13 cellular contexts compared by ENCODE assay signal in the genomic region with DNA sequence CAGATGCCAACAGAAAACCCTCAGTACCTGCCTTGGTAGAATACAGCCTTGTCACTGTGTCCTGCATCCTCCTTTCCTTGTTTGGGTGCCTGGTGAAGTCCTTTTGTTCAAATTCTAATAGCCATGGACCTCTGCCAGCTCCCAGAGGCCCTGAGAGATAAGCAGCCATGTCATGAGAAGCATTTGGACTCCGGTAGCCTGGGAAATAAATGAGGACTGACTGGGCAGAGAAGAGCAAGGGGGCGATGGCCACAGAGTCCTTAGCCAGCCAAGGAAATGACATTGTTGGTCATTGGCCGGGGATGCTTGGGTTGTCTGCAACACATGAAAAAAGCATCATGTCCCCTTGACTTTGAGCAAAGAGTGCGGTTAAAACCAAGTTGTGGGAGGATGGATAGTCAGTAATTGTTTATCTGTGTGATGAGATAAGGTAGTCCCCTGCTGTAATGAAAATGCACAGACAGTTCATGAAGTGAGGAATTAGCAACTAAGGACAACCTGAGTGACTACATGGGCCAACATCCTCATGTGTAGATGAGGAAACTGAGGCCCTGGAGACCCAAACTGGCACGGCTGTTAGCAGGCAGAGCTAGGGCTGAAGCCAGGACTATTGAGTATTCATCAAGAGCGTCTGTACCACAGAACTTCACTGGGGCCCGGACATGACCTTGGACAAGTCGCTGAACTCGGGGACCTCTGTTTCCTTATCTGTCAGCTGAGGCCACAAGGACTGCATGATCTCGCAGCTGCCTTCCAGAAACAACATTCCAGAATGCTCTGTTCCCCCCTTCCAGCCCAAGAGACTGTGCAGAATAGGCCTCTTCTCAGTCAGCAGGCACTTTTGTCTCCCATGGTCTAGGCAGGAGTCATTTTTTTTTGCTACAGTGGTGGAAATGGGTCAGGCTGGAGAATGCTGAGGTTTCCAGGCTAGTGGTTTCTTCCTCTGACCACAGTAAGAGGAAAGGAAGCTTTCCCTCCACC.
DNase-seq lines count a peak whose midpoint lies in the region; ATAC-seq lines count a peak whose summit lies in the region.
"Had no signal": no experiment of that assay in that cellular context is flagged by ENCODE, and none has a peak within 500 bp of the region (broad histone marks: within the 10 kb centered on the region; RNA-seq: fewer than 3 reads in every experiment).

No MANE protein-coding gene starts in this region.

- POLR2A ChIA-PET in activated CD4-positive, alpha-beta T cell treated with anti-CD3 and anti-CD28 coated beads, Interleukin-2, amount 10 ng/mL, durations not matched to agents 7 days and 5 days (lab: Charles Lee): interaction anchor here (0.6 kb wide), 1 partner anchor 29 kb away, joined by 3 read pairs; no protein-coding TSS in a partner anchor

- H3K27me3 ChIP-seq in skeletal muscle tissue (ENCODE audit: control insufficient read depth in 3 of 3, insufficient read depth in 3 of 3, low read length in 3 of 3): no peaks in the 10 kb centered on the region
- H3K27me3 ChIP-seq: Peyer's patch had no signal

- H3K4me3 Mint-ChIP-seq in activated CD4-positive, alpha-beta T cell treated with anti-CD3 and anti-CD28 coated beads, Interleukin-2, amount 10 ng/mL, durations not matched to agents 7 days and 5 days: no peak overlapping the region
- H3K4me3 Mint-ChIP-seq: B cell; stimulated activated memory B cell treated with anti-CD40 and anti-IgM and Interleukin-4, amounts not matched to agents 10 μg/mL and 1 μg/mL and 100 μg/mL, for 72 hours had no signal

- no peak overlapping the region for H3K4me3 ChIP-seq in skeletal muscle tissue (ENCODE audit: low read length in 3 of 3)
- H3K4me3 ChIP-seq: Peyer's patch had no signal

- H3K27ac ChIP-seq in caudate nucleus (ENCODE audit: low read depth, low read length): peak overlapping the region; percentile 41
- H3K27ac ChIP-seq in skeletal muscle tissue (ENCODE audit: low read depth, low read length): peak overlapping the region; percentile 52
- H3K27ac ChIP-seq: Peyer's patch had no signal

- peaks cover 9% of the 10 kb centered on the region for H3K27me3 Mint-ChIP-seq in activated CD4-positive, alpha-beta T cell treated with anti-CD3 and anti-CD28 coated beads, Interleukin-2, amount 10 ng/mL, durations not matched to agents 7 days and 5 days

- no peaks in the 10 kb centered on the region for H3K9me3 Mint-ChIP-seq in activated CD4-positive, alpha-beta T cell treated with anti-CD3 and anti-CD28 coated beads, Interleukin-2, amount 10 ng/mL, durations not matched to agents 7 days and 5 days

- H3K9ac ChIP-seq in skeletal muscle tissue (ENCODE audit: low read depth in 1 of 3, low read length in 3 of 3): no peak overlapping the region

- DNase-seq in NCI-H2029 treated with DMSO at 0.1 percent for 48 hours (lab: John Stamatoyannopoulos, UW) (peak; percentile 87), caudate nucleus (lab: John Stamatoyannopoulos, UW) (no peak), islet precursor cell (peak; percentile 59), AG20443 (ENCODE audit: low spot score) (no peak), DMS114 treated with DMSO at 0.1 percent for 48 hours (lab: John Stamatoyannopoulos, UW; ENCODE audit: unreplicated experiment) (no peak)
- DNase-seq in activated CD4-positive, alpha-beta T cell treated with anti-CD3 and anti-CD28 coated beads, Interleukin-2, amount 10 ng/mL, durations not matched to agents 7 days and 5 days: no peak
- DNase-seq: H7, Peyer's patch, T-helper 2 cell had no signal

- CTCF ChIA-PET in activated CD4-positive, alpha-beta T cell treated with anti-CD3 and anti-CD28 coated beads, Interleukin-2, amount 10 ng/mL, durations not matched to agents 7 days and 5 days (lab: Charles Lee): no interaction called here

- H3K36me3 ChIP-seq in skeletal muscle tissue (ENCODE audit: control insufficient read depth in 3 of 3, insufficient read depth in 3 of 3, low read length in 3 of 3): peaks cover 0 to 3% (median 0%) of the 10 kb centered on the region in 3 donors
- H3K36me3 ChIP-seq: Peyer's patch had no signal

- H3K36me3 Mint-ChIP-seq in activated CD4-positive, alpha-beta T cell treated with anti-CD3 and anti-CD28 coated beads, Interleukin-2, amount 10 ng/mL, durations not matched to agents 7 days and 5 days (ENCODE audit: low read depth): no peaks in the 10 kb centered on the region
- H3K36me3 Mint-ChIP-seq: stimulated activated memory B cell treated with anti-CD40 and anti-IgM and Interleukin-4, amounts not matched to agents 10 μg/mL and 1 μg/mL and 100 μg/mL, for 72 hours had no signal

- H3K27ac Mint-ChIP-seq in activated CD4-positive, alpha-beta T cell treated with anti-CD3 and anti-CD28 coated beads, Interleukin-2, amount 10 ng/mL, durations not matched to agents 7 days and 5 days: no peak overlapping the region
- H3K27ac Mint-ChIP-seq: B cell; stimulated activated memory B cell treated with anti-CD40 and anti-IgM and Interleukin-4, amounts not matched to agents 10 μg/mL and 1 μg/mL and 100 μg/mL, for 72 hours had no signal

- no peak for ATAC-seq in GM21619 (IDR thresholded peaks at IDR 0.05; ENCODE audit: unreplicated experiment)
- ATAC-seq: stimulated activated memory B cell treated with anti-CD40 and anti-IgM and Interleukin-4, amounts not matched to agents 10 μg/mL and 1 μg/mL and 100 μg/mL, for 72 hours had no signal

- H3K4me1 ChIP-seq in skeletal muscle tissue (ENCODE audit: control insufficient read depth in 3 of 3, insufficient read depth in 3 of 3, low read length in 3 of 3): peaks cover 4 to 9% (median 8%) of the 10 kb centered on the region in 3 donors
- H3K4me1 ChIP-seq: Peyer's patch had no signal

- no peaks in the 10 kb centered on the region for H3K9me3 ChIP-seq in skeletal muscle tissue (ENCODE audit: control insufficient read depth in 3 of 3, low read length in 3 of 3)
- H3K9me3 ChIP-seq: Peyer's patch had no signal

- H3K4me1 Mint-ChIP-seq in activated CD4-positive, alpha-beta T cell treated with anti-CD3 and anti-CD28 coated beads, Interleukin-2, amount 10 ng/mL, durations not matched to agents 7 days and 5 days: no peaks in the 10 kb centered on the region
- H3K4me1 Mint-ChIP-seq: B cell; stimulated activated memory B cell treated with anti-CD40 and anti-IgM and Interleukin-4, amounts not matched to agents 10 μg/mL and 1 μg/mL and 100 μg/mL, for 72 hours had no signal

Comparison
In these comparisons a context has a peak if more than half of its experiments do, and no peak if none do; other contexts are left out.
1. DNase-seq: peak in NCI-H2029 treated with DMSO at 0.1 percent for 48 hours (single experiment) and islet precursor cell (single experiment); none in caudate nucleus (0 of 61), AG20443 (single experiment), DMS114 treated with DMSO at 0.1 percent for 48 hours (single experiment) and activated CD4-positive, alpha-beta T cell treated with anti-CD3 and anti-CD28 coated beads, Interleukin-2, amount 10 ng/mL, durations not matched to agents 7 days and 5 days (single experiment).